In genomic region chr5:82164957-82165698, GRCh38 we compare ENCODE assay signal across 8 cellular contexts.
A peak's percentile ranks its signal among the peaks of the same experiment; 100 is the strongest.
DNase-seq lines count a peak whose midpoint lies in the region; ATAC-seq and TF ChIP-seq lines count a peak whose summit lies in the region.

No MANE protein-coding gene starts in this region.

- no peaks in the 10 kb centered on the region for H3K36me3 ChIP-seq in adipocyte (ENCODE audit: control insufficient read depth, insufficient read depth, low read length, severe bottlenecking)
- no peaks in the 10 kb centered on the region for H3K36me3 ChIP-seq in hepatocyte (replicated peaks; ENCODE audit: insufficient read depth, low read depth)

- H3K27ac ChIP-seq in hepatocyte (peak overlapping the region; percentile 67), skin epidermis (peak overlapping the region in 13 of 21 experiments; percentile 13 to 79 (median 46))

- no peaks in the 10 kb centered on the region for H4K20me1 ChIP-seq in hepatocyte (ENCODE audit: insufficient read depth, poor library complexity, severe bottlenecking)

- H3K4me3 ChIP-seq in adipocyte (ENCODE audit: low read length): no peak overlapping the region
- no peak overlapping the region for H3K4me3 ChIP-seq in hepatocyte
- no peak overlapping the region for H3K4me3 ChIP-seq in skin epidermis

- H3K4me3 Mint-ChIP-seq in activated CD8-positive, alpha-beta memory T cell treated with anti-CD3 and anti-CD28 coated beads, Interleukin-2, amount 10 ng/mL, durations not matched to agents 7 days and 5 days: no peak overlapping the region

- peak overlapping the region; percentile 72 for H3K9ac ChIP-seq in adipocyte (ENCODE audit: low read length)

- 50% methylated on average over 3 of the region's 3 CpGs for WGBS in hepatocyte (ENCODE audit: low lambda C conversion rate, missing lambda C conversion rate)

- TF ChIP-seq CTCF in hepatocyte (IDR thresholded peaks at IDR 0.05; ENCODE audit: poor library complexity): no peak

- peak; percentile 18 for DNase-seq in HK-2 (ENCODE audit: unreplicated experiment)
- DNase-seq in adipocyte (ENCODE audit: low read depth): peak; percentile 36
- peak; percentile 23 for DNase-seq in hepatocyte (ENCODE audit: low spot score)
- DNase-seq in activated CD8-positive, alpha-beta memory T cell treated with anti-CD3 and anti-CD28 coated beads, Interleukin-2, amount 10 ng/mL, durations not matched to agents 7 days and 5 days: no peak

- H3K9me2 ChIP-seq in hepatocyte (replicated peaks; ENCODE audit: insufficient read depth): no peaks in the 10 kb centered on the region

- no peak overlapping the region for H3K4me2 ChIP-seq in hepatocyte

- no peaks in the 10 kb centered on the region for H3K79me2 ChIP-seq in hepatocyte

- ATAC-seq in GM19452 (IDR thresholded peaks at IDR 0.05; ENCODE audit: unreplicated experiment) (no peak), GM21529 (IDR thresholded peaks at IDR 0.05; ENCODE audit: unreplicated experiment) (no peak), GM18519 (IDR thresholded peaks at IDR 0.05; ENCODE audit: low FRiP score, unreplicated experiment) (no peak)
- no peak for ATAC-seq in activated CD8-positive, alpha-beta memory T cell treated with anti-CD3 and anti-CD28 coated beads, Interleukin-2, amount 10 ng/mL, durations not matched to agents 7 days and 5 days

- H3K4me1 ChIP-seq in adipocyte (ENCODE audit: control insufficient read depth, insufficient read depth, low read length) (peaks cover 41% of the 10 kb centered on the region), hepatocyte (ENCODE audit: insufficient read depth) (peaks cover 25% of the 10 kb centered on the region)

- H3K27me3 Mint-ChIP-seq in activated CD8-positive, alpha-beta memory T cell treated with anti-CD3 and anti-CD28 coated beads, Interleukin-2, amount 10 ng/mL, durations not matched to agents 7 days and 5 days: no peaks in the 10 kb centered on the region

- CTCF ChIA-PET in activated CD8-positive, alpha-beta memory T cell treated with anti-CD3 and anti-CD28 coated beads, Interleukin-2, amount 10 ng/mL, durations not matched to agents 7 days and 5 days (lab: Charles Lee): interaction anchor here (0.5 to 1.7 kb wide), 15 partner anchors 8 to 740 kb away, joined by 3 to 7 read pairs (median 4); partner anchors contain the start of gene SSBP2

- no peaks in the 10 kb centered on the region for H3K9me3 Mint-ChIP-seq in activated CD8-positive, alpha-beta memory T cell treated with anti-CD3 and anti-CD28 coated beads, Interleukin-2, amount 10 ng/mL, durations not matched to agents 7 days and 5 days (ENCODE audit: low read depth)

- H2AFZ ChIP-seq in hepatocyte: no peak overlapping the region

- H3K36me3 Mint-ChIP-seq in activated CD8-positive, alpha-beta memory T cell treated with anti-CD3 and anti-CD28 coated beads, Interleukin-2, amount 10 ng/mL, durations not matched to agents 7 days and 5 days: no peaks in the 10 kb centered on the region

- H3K9me3 ChIP-seq in adipocyte (ENCODE audit: control insufficient read depth, low read length) (no peaks in the 10 kb centered on the region), hepatocyte (ENCODE audit: low read depth) (no peaks in the 10 kb centered on the region)

- H3K4me1 Mint-ChIP-seq in activated CD8-positive, alpha-beta memory T cell treated with anti-CD3 and anti-CD28 coated beads, Interleukin-2, amount 10 ng/mL, durations not matched to agents 7 days and 5 days: peaks cover 2% of the 10 kb centered on the region

- no peaks in the 10 kb centered on the region for H3K27me3 ChIP-seq in adipocyte (replicated peaks; ENCODE audit: control insufficient read depth, insufficient read depth, low read length)
- H3K27me3 ChIP-seq in hepatocyte: no peaks in the 10 kb centered on the region

- H3K27ac Mint-ChIP-seq in activated CD8-positive, alpha-beta memory T cell treated with anti-CD3 and anti-CD28 coated beads, Interleukin-2, amount 10 ng/mL, durations not matched to agents 7 days and 5 days: no peak overlapping the region
